ENCODE assay signal across 7 cellular contexts in genomic region chr20:54650201-54650722, GRCh38.
"Had no signal": no experiment of that assay in that cellular context is flagged by ENCODE, and none has a peak within 500 bp of the region (broad histone marks: within the 10 kb centered on the region; RNA-seq: fewer than 3 reads in every experiment).

No MANE protein-coding gene starts in this region.

- H3K4me1 ChIP-seq: foreskin keratinocyte, thyroid gland had no signal

- H3K27ac ChIP-seq: foreskin keratinocyte, thyroid gland had no signal

- H3K4me3 ChIP-seq: dorsolateral prefrontal cortex, thyroid gland had no signal

- H3K27me3 ChIP-seq: dorsolateral prefrontal cortex, foreskin keratinocyte, thyroid gland had no signal

- DNase-seq: activated B cell treated with CpG ODN at 0.5 μM for 24 hours, activated gamma-delta T cell treated with Interleukin-2 at 50 U/mL for 16 hours had no signal

- H3K9me3 ChIP-seq: thyroid gland had no signal

- ATAC-seq: natural killer cell treated with Interleukin-12 subunit alpha and Interleukin-12 subunit beta and Interleukin-15 and Interleukin-18, amount 100 ng/mL, for 72 hours; stimulated activated memory B cell treated with anti-CD40 and anti-IgM and Interleukin-4, amounts not matched to agents 10 μg/mL and 1 μg/mL and 100 μg/mL, for 72 hours had no signal

- H3K36me3 ChIP-seq: thyroid gland had no signal
